In genomic region chr7:44566680-44567079, GRCh38 we compare ENCODE assay signal across 1 cellular context.
TF ChIP-seq lines count a peak whose summit lies in the region.

No MANE protein-coding gene starts in this region.

TF ChIP-seq in K562, 482 proteins besides CTCF, POLR2A, EP300 and RAD21:
- no peak for TF ChIP-seq SP2 (IDR thresholded peaks at IDR 0.05; ENCODE audit: extremely low read depth, low read depth, low read length, poor library complexity, severe bottlenecking)
- TF ChIP-seq MAZ (CRISPR knock-in tag; conservative IDR thresholded peaks at IDR 0.05 in 1 of 2, IDR thresholded peaks at IDR 0.05 in 1 of 2) = no peak
- TF ChIP-seq, protein P1, sequence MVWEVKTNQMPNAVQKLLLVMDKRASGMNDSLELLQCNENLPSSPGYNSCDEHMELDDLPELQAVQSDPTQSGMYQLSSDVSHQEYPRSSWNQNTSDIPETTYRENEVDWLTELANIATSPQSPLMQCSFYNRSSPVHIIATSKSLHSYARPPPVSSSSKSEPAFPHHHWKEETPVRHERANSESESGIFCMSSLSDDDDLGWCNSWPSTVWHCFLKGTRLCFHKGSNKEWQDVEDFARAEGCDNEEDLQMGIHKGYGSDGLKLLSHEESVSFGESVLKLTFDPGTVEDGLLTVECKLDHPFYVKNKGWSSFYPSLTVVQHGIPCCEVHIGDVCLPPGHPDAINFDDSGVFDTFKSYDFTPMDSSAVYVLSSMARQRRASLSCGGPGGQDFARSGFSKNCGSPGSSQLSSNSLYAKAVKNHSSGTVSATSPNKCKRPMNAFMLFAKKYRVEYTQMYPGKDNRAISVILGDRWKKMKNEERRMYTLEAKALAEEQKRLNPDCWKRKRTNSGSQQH (CRISPR knock-in tag; IDR thresholded peaks at IDR 0.05) = no peak
- TF ChIP-seq POU5F1 (IDR thresholded peaks at IDR 0.05; ENCODE audit: borderline replicate concordance, low read depth, low read length, partially characterized antibody) = no peak
- no peak for TF ChIP-seq RBM34 (IDR thresholded peaks at IDR 0.05; ENCODE audit: borderline replicate concordance, insufficient read depth, low read length)
- TF ChIP-seq NFYB (IDR thresholded peaks at IDR 0.05; ENCODE audit: extremely low read depth, insufficient read length) = no peak
- TF ChIP-seq SPI1 (IDR thresholded peaks at IDR 0.05; ENCODE audit: borderline replicate concordance, low read depth, low read length) = no peak
- TF ChIP-seq EWSR1 (IDR thresholded peaks at IDR 0.05; ENCODE audit: borderline replicate concordance, low read depth, partially characterized antibody) = no peak
- TF ChIP-seq, protein P2, sequence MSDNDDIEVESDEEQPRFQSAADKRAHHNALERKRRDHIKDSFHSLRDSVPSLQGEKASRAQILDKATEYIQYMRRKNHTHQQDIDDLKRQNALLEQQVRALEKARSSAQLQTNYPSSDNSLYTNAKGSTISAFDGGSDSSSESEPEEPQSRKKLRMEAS (CRISPR knock-in tag; IDR thresholded peaks at IDR 0.05) = no peak
- TF ChIP-seq ZNF24 (IDR thresholded peaks at IDR 0.05) = no peak
- TF ChIP-seq FOXA3 (CRISPR knock-in tag; conservative IDR thresholded peaks at IDR 0.05 in 1 of 2, IDR thresholded peaks at IDR 0.05 in 1 of 2) = no peak
- no peak for TF ChIP-seq FIP1L1 (IDR thresholded peaks at IDR 0.05; ENCODE audit: low read depth, low read length, poor library complexity, severe bottlenecking)
